In genomic region chr14:102510616-102511520, GRCh38 we compare ENCODE assay signal across 8 cellular contexts. TPM values are rescaled to one million over a fixed set of nuclear protein-coding genes. Genes with fewer than 3 reads are reported as not detected.
DNase-seq lines count a peak whose midpoint lies in the region; ATAC-seq and TF ChIP-seq lines count a peak whose summit lies in the region.

No MANE protein-coding gene starts in this region.

- peak overlapping the region; percentile 53 to 80 (median 68) for H3K4me3 ChIP-seq in breast epithelium

- no peaks in the 10 kb centered on the region for H3K36me3 ChIP-seq in breast epithelium

- DNase-seq in Daoy (ENCODE audit: low read depth), result peak; percentile 42
- DNase-seq in NCI-H526 treated with DMSO at 0.1 percent for 48 hours (lab: John Stamatoyannopoulos, UW), result peak; percentile 16
- no peak for DNase-seq in breast epithelium (ENCODE audit: low spot score in 2 of 2)
- peak; percentile 42 for DNase-seq in mucosa of gallbladder (ENCODE audit: low spot score)
- no peak for DNase-seq in omental fat pad (ENCODE audit: low spot score)
- no peak for DNase-seq in H4 (ENCODE audit: low spot score)

- H3K27me3 ChIP-seq in breast epithelium, result no peaks in the 10 kb centered on the region

- peak overlapping the region in 1 of 2 donors; percentile 79 for H3K27ac ChIP-seq in breast epithelium

- ATAC-seq in GM19328 (IDR thresholded peaks at IDR 0.05; ENCODE audit: unreplicated experiment) (no peak), HG02973 (IDR thresholded peaks at IDR 0.05; ENCODE audit: unreplicated experiment) (no peak), omental fat pad (ENCODE audit: low FRiP score) (no peak)

- no peak for TF ChIP-seq POLR2A in breast epithelium (IDR thresholded peaks at IDR 0.05)

- peaks cover 2 to 4% of the 10 kb centered on the region in 2 donors for H3K4me1 ChIP-seq in breast epithelium

- no peak for TF ChIP-seq CTCF in breast epithelium (IDR thresholded peaks at IDR 0.05)
- TF ChIP-seq CTCF in omental fat pad (IDR thresholded peaks at IDR 0.05), result no peak

- intact Hi-C loops in breast epithelium (cut with DNase I; ENCODE audit: low total_unique reads), result loop anchor here (10.0 kb wide), 1 partner anchor 196 kb away; the partner anchor contains the start of gene ZNF839

- H3K9me3 ChIP-seq in breast epithelium, result no peaks in the 10 kb centered on the region

RNA-seq across cellular contexts. Expression of gene ANKRD9, which starts 1.3 kb away (rescaled TPM):
- total RNA-seq in Daoy (2014; rRNA removed; shearing (Covaris generic)), result 25.0 and 28.0 TPM in 2 replicates
- total RNA-seq in breast epithelium, result 10 to 100 TPM; 10.4 to 24.9 (median 22.8) TPM
- total RNA-seq in mucosa of gallbladder, result 72.1 TPM
- 10 to 100 TPM; 15.1 to 25.9 (median 23.9) TPM for total RNA-seq in omental fat pad
- 4.4 and 8.7 TPM in 2 replicates for total RNA-seq in H4 (2014; rRNA removed; shearing (Covaris generic))

Comparison
In these comparisons a context has a peak if more than half of its experiments do, and no peak if none do; other contexts are left out.
1. DNase-seq: peak in Daoy (single experiment), NCI-H526 treated with DMSO at 0.1 percent for 48 hours (single experiment) and mucosa of gallbladder (single experiment); none in breast epithelium (0 of 2), omental fat pad (single experiment) and H4 (single experiment).